24 cellular contexts compared by ENCODE assay signal in genomic region chr21:20698585-20698984, GRCh38.
"Had no signal": no experiment of that assay in that cellular context is flagged by ENCODE, and none has a peak within 500 bp of the region (broad histone marks: within the 10 kb centered on the region; RNA-seq: fewer than 3 reads in every experiment).

No MANE protein-coding gene starts in this region.

- H3K27ac Mint-ChIP-seq: T-cell had no signal

- H3K36me3 Mint-ChIP-seq: T-cell had no signal

- H3K4me2 ChIP-seq: SK-N-SH had no signal

- H3K4me1 Mint-ChIP-seq: T-cell had no signal

- H3K27ac ChIP-seq: RWPE1 had no signal

- H3K9ac ChIP-seq: SK-N-SH had no signal

- H3K4me3 Mint-ChIP-seq: T-cell had no signal

- H3K27me3 Mint-ChIP-seq: T-cell had no signal

- DNase-seq: IMR-90, Karpas-422, KG1, MM.1S, NCI-H1092 treated with DMSO at 0.1 percent for 48 hours, NCI-H1436, NCI-H187, NCI-H2029, NCI-H2081 treated with DMSO at 0.1 percent for 48 hours, NCI-H2171, NCI-H226, NCI-H446, NCI-H510A, NCI-H524 treated with DMSO at 0.1 percent for 48 hours, NCI-H69, NCI-H774, PC-3, SHP77, SK-N-SH, SW 1271, T-cell had no signal

- H3K9me2 ChIP-seq: SK-N-SH had no signal

- ATAC-seq: HepG2, Panc1, PC-3, T-cell had no signal
